Comparison of ENCODE assay signal across 12 cellular contexts in the genomic region with DNA sequence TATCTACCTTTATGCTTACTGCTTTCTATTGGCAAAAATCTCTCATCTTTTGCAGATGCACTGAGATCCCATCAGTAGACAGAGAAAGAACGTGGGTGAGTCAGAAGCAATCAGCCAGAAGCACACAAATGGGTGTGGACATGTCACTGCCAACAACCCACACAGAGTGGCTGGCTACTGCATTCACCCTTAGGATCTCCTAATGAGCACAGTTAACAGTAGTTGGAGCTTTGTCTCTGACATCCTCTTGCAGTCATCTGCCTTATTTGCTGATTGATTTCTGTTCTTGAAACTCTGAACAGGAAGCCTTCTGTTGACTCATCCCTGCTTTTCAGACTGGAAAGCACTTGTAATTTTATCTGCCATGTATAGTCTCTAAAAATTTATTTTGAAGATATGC.
DNase-seq lines count a peak whose midpoint lies in the region; ATAC-seq and TF ChIP-seq lines count a peak whose summit lies in the region.
"Had no signal": no experiment of that assay in that cellular context is flagged by ENCODE, and none has a peak within 500 bp of the region (broad histone marks: within the 10 kb centered on the region; RNA-seq: fewer than 3 reads in every experiment).

No MANE protein-coding gene starts in this region.

- TF ChIP-seq POLR2A in body of pancreas (IDR thresholded peaks at IDR 0.05) = no peak

- H3K27ac ChIP-seq in HEK293 (ENCODE audit: extremely low read depth, low read depth, low read length) (no peak overlapping the region), body of pancreas (no peak overlapping the region)
- H3K27ac ChIP-seq: heart right ventricle, thoracic aorta had no signal

- peaks cover 62% of the 10 kb centered on the region for H3K27me3 Mint-ChIP-seq in stimulated activated memory B cell treated with anti-CD40 and anti-IgM and Interleukin-4, amounts not matched to agents 10 μg/mL and 1 μg/mL and 100 μg/mL, for 72 hours

- TF ChIP-seq CTCF in HEK293 (tag by site-specific recombination; IDR thresholded peaks at IDR 0.05) (no peak), body of pancreas (IDR thresholded peaks at IDR 0.05) (no peak)

- intact Hi-C loops in left colon (cut with DNase I, micrococcal nuclease) = no loop called here
- intact Hi-C loops in body of pancreas (cut with DNase I) = no loop called here

- H3K4me1 ChIP-seq in HEK293 (ENCODE audit: control insufficient read depth, insufficient read depth, low read length) (peaks cover 3% of the 10 kb centered on the region; the same call in 1 of the 2 replicates), body of pancreas (no peaks in the 10 kb centered on the region)

- no peak overlapping the region for H3K27ac Mint-ChIP-seq in stimulated activated memory B cell treated with anti-CD40 and anti-IgM and Interleukin-4, amounts not matched to agents 10 μg/mL and 1 μg/mL and 100 μg/mL, for 72 hours
- H3K27ac Mint-ChIP-seq: CD8-positive, alpha-beta T cell had no signal

- H3K36me3 ChIP-seq in HEK293 (ENCODE audit: control insufficient read depth in 2 of 2, insufficient read depth in 1 of 2, low read length in 2 of 2) (no peaks in the 10 kb centered on the region), body of pancreas (replicated peaks in 1 of 2; ENCODE audit: insufficient read depth in 1 of 2, low read depth in 2 of 2) (no peaks in the 10 kb centered on the region)
- H3K36me3 ChIP-seq: heart right ventricle, thoracic aorta had no signal

- no peaks in the 10 kb centered on the region for H3K9me3 Mint-ChIP-seq in stimulated activated memory B cell treated with anti-CD40 and anti-IgM and Interleukin-4, amounts not matched to agents 10 μg/mL and 1 μg/mL and 100 μg/mL, for 72 hours
- H3K9me3 Mint-ChIP-seq: CD8-positive, alpha-beta T cell had no signal

- POLR2A ChIA-PET in HEK293 (lab: Yijun Ruan, JAX) = no interaction called here

- H3K9me3 ChIP-seq in HEK293 (ENCODE audit: control insufficient read depth, insufficient read depth, low read depth, low read length) (no peaks in the 10 kb centered on the region), body of pancreas (no peaks in the 10 kb centered on the region)
- H3K9me3 ChIP-seq: heart right ventricle, thoracic aorta had no signal

- DNase-seq in activated effector memory CD4-positive, alpha-beta T cell treated with anti-CD3 and anti-CD28 coated beads, Interleukin-2, amount 50 U/mL, for 16 hours = peak; percentile 64
- DNase-seq in activated effector memory CD4-positive, alpha-beta T cell treated with Interleukin-2 at 50 U/mL for 16 hours = no peak
- DNase-seq in activated T-cell treated with anti-CD3 and anti-CD28 coated beads, Interleukin-2, amount 50 U/mL, for 48 hours = peak; percentile 32 to 54
- DNase-seq in left colon = no peak
- DNase-seq in body of pancreas = no peak
- DNase-seq: CD8-positive, alpha-beta T cell; heart right ventricle; NCI-H2227 treated with DMSO at 0.1 percent for 48 hours had no signal

- no peaks in the 10 kb centered on the region for H3K36me3 Mint-ChIP-seq in stimulated activated memory B cell treated with anti-CD40 and anti-IgM and Interleukin-4, amounts not matched to agents 10 μg/mL and 1 μg/mL and 100 μg/mL, for 72 hours
- H3K36me3 Mint-ChIP-seq: CD8-positive, alpha-beta T cell had no signal

- H3K4me1 Mint-ChIP-seq in stimulated activated memory B cell treated with anti-CD40 and anti-IgM and Interleukin-4, amounts not matched to agents 10 μg/mL and 1 μg/mL and 100 μg/mL, for 72 hours = no peaks in the 10 kb centered on the region

- peak; percentile 77 for ATAC-seq in stimulated activated memory B cell treated with anti-CD40 and anti-IgM and Interleukin-4, amounts not matched to agents 10 μg/mL and 1 μg/mL and 100 μg/mL, for 72 hours
- no peak for ATAC-seq in left colon
- ATAC-seq in body of pancreas = no peak
- ATAC-seq in esophagus mucosa = no peak
- ATAC-seq: CD8-positive, alpha-beta T cell had no signal

- CTCF ChIA-PET in HEK293 (lab: Yijun Ruan, JAX) = interaction anchor here (0.6 to 2.1 kb wide), 2 partner anchors 55 to 856 kb away, joined by 4 to 5 read pairs; no protein-coding TSS in a partner anchor

- no peaks in the 10 kb centered on the region for H3K27me3 ChIP-seq in body of pancreas
- H3K27me3 ChIP-seq: heart right ventricle had no signal

- no peak overlapping the region for H3K4me3 ChIP-seq in HEK293 (ENCODE audit: low read depth, low read length)
- no peak overlapping the region for H3K4me3 ChIP-seq in body of pancreas
- H3K4me3 ChIP-seq: heart right ventricle, thoracic aorta had no signal

- WGBS in body of pancreas, 2 donors = 13 to 33% methylated on average over 1 of the region's 1 CpG

- no peak overlapping the region for H3K4me3 Mint-ChIP-seq in stimulated activated memory B cell treated with anti-CD40 and anti-IgM and Interleukin-4, amounts not matched to agents 10 μg/mL and 1 μg/mL and 100 μg/mL, for 72 hours
- H3K4me3 Mint-ChIP-seq: CD8-positive, alpha-beta T cell had no signal

TF ChIP-seq in HEK293, 187 proteins besides CTCF, POLR2A, EP300 and RAD21:
- TF ChIP-seq ZNF202 (tag by site-specific recombination; IDR thresholded peaks at IDR 0.05; ENCODE audit: borderline replicate concordance) = no peak
- peak; percentile 31; the same call in 1 of the 2 replicates for TF ChIP-seq ZFHX2 (tag by site-specific recombination; conservative IDR thresholded peaks at IDR 0.05)

Comparison
In these comparisons a context has a peak if more than half of its experiments do, and no peak if none do; other contexts are left out.
1. DNase-seq: peak in activated effector memory CD4-positive, alpha-beta T cell treated with anti-CD3 and anti-CD28 coated beads, Interleukin-2, amount 50 U/mL, for 16 hours (single experiment) and activated T-cell treated with anti-CD3 and anti-CD28 coated beads, Interleukin-2, amount 50 U/mL, for 48 hours (2 of 2); none in activated effector memory CD4-positive, alpha-beta T cell treated with Interleukin-2 at 50 U/mL for 16 hours (single experiment), left colon (0 of 2) and body of pancreas (0 of 4).